Comparison of ENCODE assay signal across 25 cellular contexts in the genomic region with DNA sequence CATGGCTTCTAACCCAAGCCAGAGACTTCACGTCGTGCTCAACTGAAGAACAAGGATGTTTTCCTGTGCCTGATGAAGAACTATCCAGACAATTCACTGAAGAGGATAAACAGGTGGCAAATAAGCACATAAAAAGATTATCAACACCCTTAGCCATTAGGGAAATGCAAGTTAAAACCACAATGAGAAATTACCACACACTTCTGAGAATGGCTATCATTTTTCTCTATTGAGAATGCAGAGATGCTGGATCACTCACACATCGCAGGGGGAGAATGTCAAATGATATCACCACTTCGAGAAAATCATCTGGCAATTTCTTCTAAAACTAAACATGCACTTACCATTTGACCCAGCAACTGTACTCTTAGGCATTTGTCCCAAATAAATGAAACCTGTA.
"Had no signal": no experiment of that assay in that cellular context is flagged by ENCODE, and none has a peak within 500 bp of the region (broad histone marks: within the 10 kb centered on the region; RNA-seq: fewer than 3 reads in every experiment).

No MANE protein-coding gene starts in this region.

- H3K27me3 ChIP-seq: brain microvascular endothelial cell, gastroesophageal sphincter, right lobe of liver, testis, uterus had no signal

- H3K4me3 ChIP-seq: gastroesophageal sphincter, right lobe of liver, testis, uterus had no signal

- H3K9me3 ChIP-seq: gastroesophageal sphincter, right lobe of liver, testis, uterus had no signal

- H3K36me3 ChIP-seq: brain microvascular endothelial cell, right lobe of liver, uterus had no signal

- DNase-seq: activated CD4-positive, alpha-beta memory T cell treated with anti-CD3 and anti-CD28 coated beads, Interleukin-2, amount 10 ng/mL, durations not matched to agents 7 days and 5 days; activated CD4-positive, alpha-beta T cell treated with anti-CD3 and anti-CD28 coated beads for 48 hours; activated effector memory CD4-positive, alpha-beta T cell treated with anti-CD3 and anti-CD28 coated beads, Interleukin-2, amount 50 U/mL, for 16 hours; activated naive CD4-positive, alpha-beta T cell treated with anti-CD3 and anti-CD28 coated beads, Interleukin-2, amount 10 ng/mL, durations not matched to agents 7 days and 5 days; activated naive CD8-positive, alpha-beta T cell treated with anti-CD3 and anti-CD28 coated beads, Interleukin-2, amount 50 U/mL, for 24 hours; aorta; brain microvascular endothelial cell; caudate nucleus; dermis blood vessel endothelial cell; effector CD8-positive, alpha-beta T cell; head of caudate nucleus; hypothalamus; left ventricle myocardium superior; mammary epithelial cell; right lobe of liver; small intestine; stimulated activated CD4-positive, alpha-beta T cell treated with anti-CD3 and anti-CD28 coated beads, Interleukin-15, amount 100 ng/mL, for 24 hours; stimulated activated CD4-positive, alpha-beta T cell treated with anti-CD3 and anti-CD28 coated beads, Interleukin-2, amount 100 ng/mL, for 48 hours; stimulated activated CD8-positive, alpha-beta memory T cell treated with anti-CD3 and anti-CD28 coated beads, Interleukin-4, amount 100 ng/mL, for 48 hours; stimulated activated naive CD4-positive, alpha-beta T cell; T-helper 17 cell; testis; uterus had no signal

- H2AFZ ChIP-seq: parathyroid adenoma had no signal

- H3K79me2 ChIP-seq: parathyroid adenoma had no signal

- H3K27ac ChIP-seq: brain microvascular endothelial cell, gastroesophageal sphincter, parathyroid adenoma, testis, uterus had no signal

- H3K4me1 ChIP-seq: gastroesophageal sphincter, parathyroid adenoma, testis, uterus had no signal
